ENCODE assay signal across 1 cellular context in the genomic region with DNA sequence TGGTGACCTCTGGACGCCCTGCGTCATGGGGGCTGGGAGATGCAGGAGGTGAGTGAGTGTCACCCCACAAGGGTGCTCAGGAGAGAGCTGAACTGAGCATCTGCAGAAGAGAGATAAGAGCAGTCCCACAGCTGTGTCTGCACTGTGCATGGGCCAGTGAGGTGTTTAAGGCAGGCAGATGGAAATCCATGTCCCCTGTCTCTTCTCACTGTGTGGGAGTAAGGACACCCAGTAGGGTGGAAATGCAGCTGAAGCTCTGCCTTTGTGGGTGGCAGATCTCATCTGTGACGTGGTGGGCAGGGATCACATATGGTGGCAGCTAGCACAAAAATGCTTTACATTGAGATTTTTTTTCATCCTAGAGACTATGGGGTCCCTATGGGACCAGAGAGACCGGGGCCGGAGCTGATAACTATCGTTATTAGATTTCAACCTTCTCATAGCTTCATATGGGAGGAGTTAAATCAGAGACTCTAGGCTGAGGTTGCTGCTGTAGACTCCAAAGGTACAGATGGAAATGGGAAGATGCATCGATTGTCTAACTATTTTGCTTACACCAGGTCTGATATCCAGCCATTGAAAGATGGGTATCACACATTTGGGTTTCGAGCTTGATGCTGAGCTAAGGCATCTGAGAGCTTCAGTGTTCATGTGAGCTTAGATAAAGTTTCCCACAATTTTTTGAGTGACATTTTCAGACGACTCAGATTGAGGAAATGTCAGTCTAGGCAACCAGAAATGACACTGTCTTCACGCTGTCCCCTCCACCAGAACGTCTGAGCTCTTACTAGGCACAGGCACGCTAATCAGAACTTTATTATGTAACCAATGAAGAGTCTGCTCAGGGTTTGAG.
A peak's percentile ranks its signal among the peaks of the same experiment; 100 is the strongest.
TF ChIP-seq lines count a peak whose summit lies in the region.

No MANE protein-coding gene starts in this region.

TF ChIP-seq in K562, 482 proteins besides CTCF, POLR2A, EP300 and RAD21 (continued from another document and continues in another):
- TF ChIP-seq, protein P1, sequence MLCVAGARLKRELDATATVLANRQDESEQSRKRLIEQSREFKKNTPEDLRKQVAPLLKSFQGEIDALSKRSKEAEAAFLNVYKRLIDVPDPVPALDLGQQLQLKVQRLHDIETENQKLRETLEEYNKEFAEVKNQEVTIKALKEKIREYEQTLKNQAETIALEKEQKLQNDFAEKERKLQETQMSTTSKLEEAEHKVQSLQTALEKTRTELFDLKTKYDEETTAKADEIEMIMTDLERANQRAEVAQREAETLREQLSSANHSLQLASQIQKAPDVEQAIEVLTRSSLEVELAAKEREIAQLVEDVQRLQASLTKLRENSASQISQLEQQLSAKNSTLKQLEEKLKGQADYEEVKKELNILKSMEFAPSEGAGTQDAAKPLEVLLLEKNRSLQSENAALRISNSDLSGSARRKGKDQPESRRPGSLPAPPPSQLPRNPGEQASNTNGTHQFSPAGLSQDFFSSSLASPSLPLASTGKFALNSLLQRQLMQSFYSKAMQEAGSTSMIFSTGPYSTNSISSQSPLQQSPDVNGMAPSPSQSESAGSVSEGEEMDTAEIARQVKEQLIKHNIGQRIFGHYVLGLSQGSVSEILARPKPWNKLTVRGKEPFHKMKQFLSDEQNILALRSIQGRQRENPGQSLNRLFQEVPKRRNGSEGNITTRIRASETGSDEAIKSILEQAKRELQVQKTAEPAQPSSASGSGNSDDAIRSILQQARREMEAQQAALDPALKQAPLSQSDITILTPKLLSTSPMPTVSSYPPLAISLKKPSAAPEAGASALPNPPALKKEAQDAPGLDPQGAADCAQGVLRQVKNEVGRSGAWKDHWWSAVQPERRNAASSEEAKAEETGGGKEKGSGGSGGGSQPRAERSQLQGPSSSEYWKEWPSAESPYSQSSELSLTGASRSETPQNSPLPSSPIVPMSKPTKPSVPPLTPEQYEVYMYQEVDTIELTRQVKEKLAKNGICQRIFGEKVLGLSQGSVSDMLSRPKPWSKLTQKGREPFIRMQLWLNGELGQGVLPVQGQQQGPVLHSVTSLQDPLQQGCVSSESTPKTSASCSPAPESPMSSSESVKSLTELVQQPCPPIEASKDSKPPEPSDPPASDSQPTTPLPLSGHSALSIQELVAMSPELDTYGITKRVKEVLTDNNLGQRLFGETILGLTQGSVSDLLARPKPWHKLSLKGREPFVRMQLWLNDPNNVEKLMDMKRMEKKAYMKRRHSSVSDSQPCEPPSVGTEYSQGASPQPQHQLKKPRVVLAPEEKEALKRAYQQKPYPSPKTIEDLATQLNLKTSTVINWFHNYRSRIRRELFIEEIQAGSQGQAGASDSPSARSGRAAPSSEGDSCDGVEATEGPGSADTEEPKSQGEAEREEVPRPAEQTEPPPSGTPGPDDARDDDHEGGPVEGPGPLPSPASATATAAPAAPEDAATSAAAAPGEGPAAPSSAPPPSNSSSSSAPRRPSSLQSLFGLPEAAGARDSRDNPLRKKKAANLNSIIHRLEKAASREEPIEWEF (CRISPR knock-in tag; IDR thresholded peaks at IDR 0.05) = peak; percentile 62; the same call in 1 of the 2 replicates
- TF ChIP-seq SAP30 (IDR thresholded peaks at IDR 0.05; ENCODE audit: borderline replicate concordance, insufficient read depth, low read depth, low read length, poor library complexity, severe bottlenecking) (no peak), POU5F1 (IDR thresholded peaks at IDR 0.05; ENCODE audit: borderline replicate concordance, low read depth, low read length, partially characterized antibody) (no peak), ZNF354B (CRISPR knock-in tag; IDR thresholded peaks at IDR 0.05) (no peak), SPI1 (IDR thresholded peaks at IDR 0.05; ENCODE audit: borderline replicate concordance, low read depth, low read length) (no peak), TFAM (CRISPR knock-in tag; conservative IDR thresholded peaks at IDR 0.05) (no peak), TBL1XR1 (IDR thresholded peaks at IDR 0.05; ENCODE audit: low read length in 2 of 2) (peak; percentile 92 to 97), ZNF263 (CRISPR knock-in tag; IDR thresholded peaks at IDR 0.05; ENCODE audit: borderline replicate concordance) (peak; percentile 59; the same call in 1 of the 2 replicates), ZNF583 (CRISPR knock-in tag; IDR thresholded peaks at IDR 0.05) (no peak), U2AF2 (optimal IDR thresholded peaks at IDR 0.05; ENCODE audit: low read depth, low read length) (no peak), BDP1 (IDR thresholded peaks at IDR 0.05; ENCODE audit: insufficient read depth, insufficient read length) (no peak), NR1H2 (CRISPR knock-in tag; IDR thresholded peaks at IDR 0.05) (no peak), ZNF217 (CRISPR knock-in tag; IDR thresholded peaks at IDR 0.05) (no peak), HDAC6 (IDR thresholded peaks at IDR 0.05; ENCODE audit: low read depth, low read length) (no peak), CREBBP (IDR thresholded peaks at IDR 0.05; ENCODE audit: low read depth, low read length) (no peak), SIN3B (IDR thresholded peaks at IDR 0.05; ENCODE audit: low read depth) (no peak), XRCC5 (IDR thresholded peaks at IDR 0.05; ENCODE audit: low read depth, low read length) (peak; percentile 77), PRMT5 (CRISPR knock-in tag; IDR thresholded peaks at IDR 0.05) (no peak), NFE2L1 (tag; IDR thresholded peaks at IDR 0.05; ENCODE audit: borderline replicate concordance, low read depth) (no peak), YBX1 (IDR thresholded peaks at IDR 0.05) (no peak), CHD2 (IDR thresholded peaks at IDR 0.05; ENCODE audit: low read depth, low read length) (no peak; the same call in 1 of the 2 replicates), SRF (CRISPR knock-in tag; IDR thresholded peaks at IDR 0.05) (peak in 1 of 2 experiments; percentile 75; a peak in 2 of 4 replicates), NEUROD1 (IDR thresholded peaks at IDR 0.05; ENCODE audit: borderline replicate concordance, low read depth, low read length, partially characterized antibody) (peak; percentile 90), FOXJ2 (tag; IDR thresholded peaks at IDR 0.05) (no peak), HMG20A (CRISPR knock-in tag; conservative IDR thresholded peaks at IDR 0.05) (no peak), SOX6 (IDR thresholded peaks at IDR 0.05) (peak; percentile 98), ZKSCAN8 (CRISPR knock-in tag; IDR thresholded peaks at IDR 0.05) (peak; percentile 87), FOXA3 (CRISPR knock-in tag; conservative IDR thresholded peaks at IDR 0.05 in 1 of 2, IDR thresholded peaks at IDR 0.05 in 1 of 2) (no peak; a peak in 1 of 4 replicates), HEY1 (CRISPR knock-in tag; IDR thresholded peaks at IDR 0.05; ENCODE audit: borderline replicate concordance) (no peak), JUN (IDR thresholded peaks at IDR 0.05; ENCODE audit: borderline replicate concordance, low read depth, low read length) (peak; percentile 78), JUN (CRISPR knock-in tag; IDR thresholded peaks at IDR 0.05; ENCODE audit: borderline replicate concordance) (no peak), ZNF253 (CRISPR knock-in tag; conservative IDR thresholded peaks at IDR 0.05) (no peak), PTRF (tag; IDR thresholded peaks at IDR 0.05) (no peak), PYGO2 (tag; IDR thresholded peaks at IDR 0.05) (0 out of 2 replicates have a peak, but pooled peaks have one; percentile 59)
- TF ChIP-seq, protein P2, sequence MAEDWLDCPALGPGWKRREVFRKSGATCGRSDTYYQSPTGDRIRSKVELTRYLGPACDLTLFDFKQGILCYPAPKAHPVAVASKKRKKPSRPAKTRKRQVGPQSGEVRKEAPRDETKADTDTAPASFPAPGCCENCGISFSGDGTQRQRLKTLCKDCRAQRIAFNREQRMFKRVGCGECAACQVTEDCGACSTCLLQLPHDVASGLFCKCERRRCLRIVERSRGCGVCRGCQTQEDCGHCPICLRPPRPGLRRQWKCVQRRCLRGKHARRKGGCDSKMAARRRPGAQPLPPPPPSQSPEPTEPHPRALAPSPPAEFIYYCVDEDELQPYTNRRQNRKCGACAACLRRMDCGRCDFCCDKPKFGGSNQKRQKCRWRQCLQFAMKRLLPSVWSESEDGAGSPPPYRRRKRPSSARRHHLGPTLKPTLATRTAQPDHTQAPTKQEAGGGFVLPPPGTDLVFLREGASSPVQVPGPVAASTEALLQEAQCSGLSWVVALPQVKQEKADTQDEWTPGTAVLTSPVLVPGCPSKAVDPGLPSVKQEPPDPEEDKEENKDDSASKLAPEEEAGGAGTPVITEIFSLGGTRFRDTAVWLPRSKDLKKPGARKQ (CRISPR knock-in tag; IDR thresholded peaks at IDR 0.05) = no peak
- TF ChIP-seq, protein P3, sequence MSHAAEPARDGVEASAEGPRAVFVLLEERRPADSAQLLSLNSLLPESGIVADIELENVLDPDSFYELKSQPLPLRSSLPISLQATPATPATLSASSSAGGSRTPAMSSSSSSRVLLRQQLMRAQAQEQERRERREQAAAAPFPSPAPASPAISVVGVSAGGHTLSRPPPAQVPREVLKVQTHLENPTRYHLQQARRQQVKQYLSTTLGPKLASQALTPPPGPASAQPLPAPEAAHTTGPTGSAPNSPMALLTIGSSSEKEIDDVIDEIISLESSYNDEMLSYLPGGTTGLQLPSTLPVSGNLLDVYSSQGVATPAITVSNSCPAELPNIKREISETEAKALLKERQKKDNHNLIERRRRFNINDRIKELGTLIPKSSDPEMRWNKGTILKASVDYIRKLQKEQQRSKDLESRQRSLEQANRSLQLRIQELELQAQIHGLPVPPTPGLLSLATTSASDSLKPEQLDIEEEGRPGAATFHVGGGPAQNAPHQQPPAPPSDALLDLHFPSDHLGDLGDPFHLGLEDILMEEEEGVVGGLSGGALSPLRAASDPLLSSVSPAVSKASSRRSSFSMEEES (CRISPR knock-in tag; IDR thresholded peaks at IDR 0.05) = no peak
- TF ChIP-seq, protein P4, sequence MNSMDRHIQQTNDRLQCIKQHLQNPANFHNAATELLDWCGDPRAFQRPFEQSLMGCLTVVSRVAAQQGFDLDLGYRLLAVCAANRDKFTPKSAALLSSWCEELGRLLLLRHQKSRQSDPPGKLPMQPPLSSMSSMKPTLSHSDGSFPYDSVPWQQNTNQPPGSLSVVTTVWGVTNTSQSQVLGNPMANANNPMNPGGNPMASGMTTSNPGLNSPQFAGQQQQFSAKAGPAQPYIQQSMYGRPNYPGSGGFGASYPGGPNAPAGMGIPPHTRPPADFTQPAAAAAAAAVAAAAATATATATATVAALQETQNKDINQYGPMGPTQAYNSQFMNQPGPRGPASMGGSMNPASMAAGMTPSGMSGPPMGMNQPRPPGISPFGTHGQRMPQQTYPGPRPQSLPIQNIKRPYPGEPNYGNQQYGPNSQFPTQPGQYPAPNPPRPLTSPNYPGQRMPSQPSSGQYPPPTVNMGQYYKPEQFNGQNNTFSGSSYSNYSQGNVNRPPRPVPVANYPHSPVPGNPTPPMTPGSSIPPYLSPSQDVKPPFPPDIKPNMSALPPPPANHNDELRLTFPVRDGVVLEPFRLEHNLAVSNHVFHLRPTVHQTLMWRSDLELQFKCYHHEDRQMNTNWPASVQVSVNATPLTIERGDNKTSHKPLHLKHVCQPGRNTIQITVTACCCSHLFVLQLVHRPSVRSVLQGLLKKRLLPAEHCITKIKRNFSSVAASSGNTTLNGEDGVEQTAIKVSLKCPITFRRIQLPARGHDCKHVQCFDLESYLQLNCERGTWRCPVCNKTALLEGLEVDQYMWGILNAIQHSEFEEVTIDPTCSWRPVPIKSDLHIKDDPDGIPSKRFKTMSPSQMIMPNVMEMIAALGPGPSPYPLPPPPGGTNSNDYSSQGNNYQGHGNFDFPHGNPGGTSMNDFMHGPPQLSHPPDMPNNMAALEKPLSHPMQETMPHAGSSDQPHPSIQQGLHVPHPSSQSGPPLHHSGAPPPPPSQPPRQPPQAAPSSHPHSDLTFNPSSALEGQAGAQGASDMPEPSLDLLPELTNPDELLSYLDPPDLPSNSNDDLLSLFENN (IDR thresholded peaks at IDR 0.05; ENCODE audit: low read depth in 2 of 2, low read length in 2 of 2) = peak in 1 of 2 experiments; percentile 95; a peak in 2 of 4 replicates
- TF ChIP-seq, protein P5, sequence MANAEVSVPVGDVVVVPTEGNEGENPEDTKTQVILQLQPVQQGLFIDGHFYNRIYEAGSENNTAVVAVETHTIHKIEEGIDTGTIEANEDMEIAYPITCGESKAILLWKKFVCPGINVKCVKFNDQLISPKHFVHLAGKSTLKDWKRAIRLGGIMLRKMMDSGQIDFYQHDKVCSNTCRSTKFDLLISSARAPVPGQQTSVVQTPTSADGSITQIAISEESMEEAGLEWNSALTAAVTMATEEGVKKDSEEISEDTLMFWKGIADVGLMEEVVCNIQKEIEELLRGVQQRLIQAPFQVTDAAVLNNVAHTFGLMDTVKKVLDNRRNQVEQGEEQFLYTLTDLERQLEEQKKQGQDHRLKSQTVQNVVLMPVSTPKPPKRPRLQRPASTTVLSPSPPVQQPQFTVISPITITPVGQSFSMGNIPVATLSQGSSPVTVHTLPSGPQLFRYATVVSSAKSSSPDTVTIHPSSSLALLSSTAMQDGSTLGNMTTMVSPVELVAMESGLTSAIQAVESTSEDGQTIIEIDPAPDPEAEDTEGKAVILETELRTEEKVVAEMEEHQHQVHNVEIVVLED (CRISPR knock-in tag; IDR thresholded peaks at IDR 0.05) = no peak
- TF ChIP-seq, protein P6, sequence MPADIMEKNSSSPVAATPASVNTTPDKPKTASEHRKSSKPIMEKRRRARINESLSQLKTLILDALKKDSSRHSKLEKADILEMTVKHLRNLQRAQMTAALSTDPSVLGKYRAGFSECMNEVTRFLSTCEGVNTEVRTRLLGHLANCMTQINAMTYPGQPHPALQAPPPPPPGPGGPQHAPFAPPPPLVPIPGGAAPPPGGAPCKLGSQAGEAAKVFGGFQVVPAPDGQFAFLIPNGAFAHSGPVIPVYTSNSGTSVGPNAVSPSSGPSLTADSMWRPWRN (IDR thresholded peaks at IDR 0.05; ENCODE audit: low read depth) = peak; percentile 93
- TF ChIP-seq, protein P7, sequence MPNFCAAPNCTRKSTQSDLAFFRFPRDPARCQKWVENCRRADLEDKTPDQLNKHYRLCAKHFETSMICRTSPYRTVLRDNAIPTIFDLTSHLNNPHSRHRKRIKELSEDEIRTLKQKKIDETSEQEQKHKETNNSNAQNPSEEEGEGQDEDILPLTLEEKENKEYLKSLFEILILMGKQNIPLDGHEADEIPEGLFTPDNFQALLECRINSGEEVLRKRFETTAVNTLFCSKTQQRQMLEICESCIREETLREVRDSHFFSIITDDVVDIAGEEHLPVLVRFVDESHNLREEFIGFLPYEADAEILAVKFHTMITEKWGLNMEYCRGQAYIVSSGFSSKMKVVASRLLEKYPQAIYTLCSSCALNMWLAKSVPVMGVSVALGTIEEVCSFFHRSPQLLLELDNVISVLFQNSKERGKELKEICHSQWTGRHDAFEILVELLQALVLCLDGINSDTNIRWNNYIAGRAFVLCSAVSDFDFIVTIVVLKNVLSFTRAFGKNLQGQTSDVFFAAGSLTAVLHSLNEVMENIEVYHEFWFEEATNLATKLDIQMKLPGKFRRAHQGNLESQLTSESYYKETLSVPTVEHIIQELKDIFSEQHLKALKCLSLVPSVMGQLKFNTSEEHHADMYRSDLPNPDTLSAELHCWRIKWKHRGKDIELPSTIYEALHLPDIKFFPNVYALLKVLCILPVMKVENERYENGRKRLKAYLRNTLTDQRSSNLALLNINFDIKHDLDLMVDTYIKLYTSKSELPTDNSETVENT (CRISPR knock-in tag; IDR thresholded peaks at IDR 0.05) = no peak
- TF ChIP-seq, protein P8, sequence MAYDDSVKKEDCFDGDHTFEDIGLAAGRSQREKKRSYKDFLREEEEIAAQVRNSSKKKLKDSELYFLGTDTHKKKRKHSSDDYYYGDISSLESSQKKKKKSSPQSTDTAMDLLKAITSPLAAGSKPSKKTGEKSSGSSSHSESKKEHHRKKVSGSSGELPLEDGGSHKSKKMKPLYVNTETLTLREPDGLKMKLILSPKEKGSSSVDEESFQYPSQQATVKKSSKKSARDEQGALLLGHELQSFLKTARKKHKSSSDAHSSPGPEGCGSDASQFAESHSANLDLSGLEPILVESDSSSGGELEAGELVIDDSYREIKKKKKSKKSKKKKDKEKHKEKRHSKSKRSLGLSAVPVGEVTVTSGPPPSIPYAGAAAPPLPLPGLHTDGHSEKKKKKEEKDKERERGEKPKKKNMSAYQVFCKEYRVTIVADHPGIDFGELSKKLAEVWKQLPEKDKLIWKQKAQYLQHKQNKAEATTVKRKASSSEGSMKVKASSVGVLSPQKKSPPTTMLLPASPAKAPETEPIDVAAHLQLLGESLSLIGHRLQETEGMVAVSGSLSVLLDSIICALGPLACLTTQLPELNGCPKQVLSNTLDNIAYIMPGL (CRISPR knock-in tag; IDR thresholded peaks at IDR 0.05) = no peak
